In genomic region chr1:17539526-17540254, GRCh38 we compare ENCODE assay signal across 8 cellular contexts. TPM values are rescaled to one million over a fixed set of nuclear protein-coding genes. Genes with fewer than 3 reads are reported as not detected.
DNase-seq lines count a peak whose midpoint lies in the region; ATAC-seq and TF ChIP-seq lines count a peak whose summit lies in the region.

ARHGEF10L (plus strand) TSS chr1:17539698; CDS start chr1:17580596, 40,898 bp downstream.

- H3K27ac ChIP-seq in left lung = peak within 1 kb of the TSS; percentile 61 to 80

- peak within 1 kb of the TSS; percentile 86 for H3K27ac Mint-ChIP-seq in HFFc6

- H3K27me3 Mint-ChIP-seq in HFFc6 (ENCODE audit: insufficient read depth) = peaks cover 6% of the 10 kb centered on the region

- H3K4me1 Mint-ChIP-seq in HFFc6 (ENCODE audit: low read depth) = peaks cover 23% of the 10 kb centered on the region

- peaks cover 5 to 24% of the 10 kb centered on the region in 2 donors for H3K4me1 ChIP-seq in left lung

- no peak for TF ChIP-seq CTCF in HFFc6 (IDR thresholded peaks at IDR 0.05)
- TF ChIP-seq CTCF in left lung (IDR thresholded peaks at IDR 0.05) = no peak
- no peak for TF ChIP-seq CTCF in subcutaneous adipose tissue (IDR thresholded peaks at IDR 0.05; ENCODE audit: low read depth)

- peak; percentile 58 for DNase-seq in AG08395 (ENCODE audit: low spot score)
- DNase-seq in HFFc6 = no peak
- peak; percentile 41 for DNase-seq in cerebellar cortex (ENCODE audit: low spot score)
- DNase-seq in left lung = no peak
- no peak for DNase-seq in NCI-H1930 (lab: John Stamatoyannopoulos, UW)

- no peaks in the 10 kb centered on the region for H3K9me3 Mint-ChIP-seq in HFFc6

- H3K27me3 ChIP-seq in left lung = peaks cover 0 to 49% of the 10 kb centered on the region in 2 donors

- intact Hi-C loops in left lung (cut with DNase I) = no loop called here

- no peaks in the 10 kb centered on the region for H3K9me3 ChIP-seq in left lung

- no peaks in the 10 kb centered on the region for H3K36me3 Mint-ChIP-seq in HFFc6 (ENCODE audit: low read depth)

- no peaks in the 10 kb centered on the region for H3K36me3 ChIP-seq in left lung

- H3K4me3 ChIP-seq in left lung = peak within 1 kb of the TSS; percentile 53 to 56

- H3K4me3 Mint-ChIP-seq in HFFc6 = peak within 1 kb of the TSS; percentile 91

- peak; percentile 43 for ATAC-seq in left lung
- ATAC-seq in GM21576 (IDR thresholded peaks at IDR 0.05; ENCODE audit: unreplicated experiment) = no peak
- no peak for ATAC-seq in GM18502 (IDR thresholded peaks at IDR 0.05; ENCODE audit: poor library complexity, unreplicated experiment)

RNA-seq across cellular contexts. Expression of gene ARHGEF10L, which starts in this region (rescaled TPM):
- total RNA-seq in HFFc6 (2021; fragmentation: NEBNext Ultra II Directional; extraction: Animal tissue kit (Norgen Biotek cat#: 25700)) = 10 to 100 TPM; 11.1 to 29.0 (median 26.7) TPM
- total RNA-seq in left lung = 10 to 100 TPM; 26.5 to 39.6 TPM
- total RNA-seq in subcutaneous adipose tissue = 10 to 100 TPM; 19.1 to 54.6 (median 41.7) TPM

Comparison
In these comparisons a context has a peak if more than half of its experiments do, and no peak if none do; other contexts are left out.
1. DNase-seq: peak in AG08395 (single experiment) and cerebellar cortex (single experiment); none in HFFc6 (single experiment), left lung (0 of 2) and NCI-H1930 (0 of 2).